ENCODE assay signal across 1 cellular context in genomic region chr1:116292929-116293725, GRCh38.
A peak's percentile ranks its signal among the peaks of the same experiment; 100 is the strongest.
TF ChIP-seq lines count a peak whose summit lies in the region.

No MANE protein-coding gene starts in this region.

TF ChIP-seq in HepG2, 621 proteins besides CTCF, POLR2A, EP300 and RAD21 (continued from another document and continues in another):
- no peak for TF ChIP-seq CENPX (CRISPR knock-in tag; IDR thresholded peaks at IDR 0.05)
- TF ChIP-seq ARID4A (CRISPR knock-in tag; IDR thresholded peaks at IDR 0.05; ENCODE audit: borderline replicate concordance) = peak; percentile 41; the same call in 1 of the 2 replicates
- peak; percentile 88 for TF ChIP-seq HOXD1 (CRISPR knock-in tag; IDR thresholded peaks at IDR 0.05)
- TF ChIP-seq ZFAT (CRISPR knock-in tag; conservative IDR thresholded peaks at IDR 0.05) = no peak
- TF ChIP-seq FOXC1 (CRISPR knock-in tag; IDR thresholded peaks at IDR 0.05; ENCODE audit: borderline replicate concordance) = no peak; the same call in 1 of the 2 replicates
- TF ChIP-seq PAWR (CRISPR knock-in tag; IDR thresholded peaks at IDR 0.05; ENCODE audit: borderline replicate concordance) = no peak
- TF ChIP-seq ZNF510 (CRISPR knock-in tag; IDR thresholded peaks at IDR 0.05; ENCODE audit: low read depth) = no peak
- TF ChIP-seq KAT2B (IDR thresholded peaks at IDR 0.05; ENCODE audit: borderline replicate concordance, low read depth, low read length) = no peak
- TF ChIP-seq HNRNPLL (IDR thresholded peaks at IDR 0.05; ENCODE audit: low read depth, low read length, poor library complexity, severe bottlenecking) = no peak
- TF ChIP-seq PLSCR1 (CRISPR knock-in tag; IDR thresholded peaks at IDR 0.05; ENCODE audit: borderline replicate concordance) = no peak
- no peak for TF ChIP-seq CBX2 (IDR thresholded peaks at IDR 0.05; ENCODE audit: low read depth, low read length)
- 0 out of 2 replicates have a peak, but pooled peaks have one; percentile 49 for TF ChIP-seq CBX2 (CRISPR knock-in tag; IDR thresholded peaks at IDR 0.05; ENCODE audit: low read depth)
- no peak for TF ChIP-seq ZNF605 (CRISPR knock-in tag; IDR thresholded peaks at IDR 0.05)
- TF ChIP-seq ZNF12 (CRISPR knock-in tag; IDR thresholded peaks at IDR 0.05) = peak; percentile 49; the same call in 1 of the 2 replicates
- TF ChIP-seq JARID2 (CRISPR knock-in tag; IDR thresholded peaks at IDR 0.05; ENCODE audit: insufficient replicate concordance) = no peak
- no peak for TF ChIP-seq ZNF577 (CRISPR knock-in tag; IDR thresholded peaks at IDR 0.05; ENCODE audit: borderline replicate concordance, low read depth)
- TF ChIP-seq TGIF2 (CRISPR knock-in tag; IDR thresholded peaks at IDR 0.05) = peak; percentile 65
- TF ChIP-seq HDAC6 (IDR thresholded peaks at IDR 0.05; ENCODE audit: low read depth, low read length) = no peak
- no peak; the same call in 1 of the 2 replicates for TF ChIP-seq CHD4 (IDR thresholded peaks at IDR 0.05; ENCODE audit: borderline replicate concordance, low read length)
- no peak for TF ChIP-seq KDM5A (IDR thresholded peaks at IDR 0.05; ENCODE audit: borderline replicate concordance, low read length)
- TF ChIP-seq RXRA (CRISPR knock-in tag; IDR thresholded peaks at IDR 0.05) = peak; percentile 87; the same call in 1 of the 2 replicates
- TF ChIP-seq POLR2AphosphoS2 (IDR thresholded peaks at IDR 0.05; ENCODE audit: low read depth, low read length) = no peak
- peak; percentile 62; the same call in 1 of the 2 replicates for TF ChIP-seq ZNF816 (CRISPR knock-in tag; IDR thresholded peaks at IDR 0.05; ENCODE audit: borderline replicate concordance)
- peak; percentile 90 for TF ChIP-seq ZKSCAN8 (CRISPR knock-in tag; IDR thresholded peaks at IDR 0.05; ENCODE audit: borderline replicate concordance)
- TF ChIP-seq ZNF788 (CRISPR knock-in tag; IDR thresholded peaks at IDR 0.05; ENCODE audit: borderline replicate concordance) = peak; percentile 89; the same call in 1 of the 2 replicates
- TF ChIP-seq MAFK (conservative IDR thresholded peaks at IDR 0.05 in 1 of 2, IDR thresholded peaks at IDR 0.05 in 1 of 2; ENCODE audit: low read length in 2 of 2) = peak in 1 of 2 experiments; percentile 24; a peak in 1 of 4 replicates
- TF ChIP-seq NFIC (IDR thresholded peaks at IDR 0.05; ENCODE audit: low read length) = peak; percentile 82; the same call in 1 of the 2 replicates
- no peak for TF ChIP-seq ZNF879 (CRISPR knock-in tag; IDR thresholded peaks at IDR 0.05)
- no peak; the same call in 1 of the 2 replicates for TF ChIP-seq ZNF792 (CRISPR knock-in tag; IDR thresholded peaks at IDR 0.05)
- TF ChIP-seq PLRG1 (conservative IDR thresholded peaks at IDR 0.05) = no peak
- TF ChIP-seq ZNF20 (CRISPR knock-in tag; IDR thresholded peaks at IDR 0.05) = no peak
- TF ChIP-seq NR0B2 (CRISPR knock-in tag; IDR thresholded peaks at IDR 0.05) = no peak
- 0 out of 2 replicates have a peak, but pooled peaks have one; percentile 41 for TF ChIP-seq ZNF629 (CRISPR knock-in tag; conservative IDR thresholded peaks at IDR 0.05)
- TF ChIP-seq, protein P1, sequence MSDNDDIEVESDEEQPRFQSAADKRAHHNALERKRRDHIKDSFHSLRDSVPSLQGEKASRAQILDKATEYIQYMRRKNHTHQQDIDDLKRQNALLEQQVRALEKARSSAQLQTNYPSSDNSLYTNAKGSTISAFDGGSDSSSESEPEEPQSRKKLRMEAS (IDR thresholded peaks at IDR 0.05) = 0 out of 2 replicates have a peak, but pooled peaks have one; percentile 39
- TF ChIP-seq REL (CRISPR knock-in tag; conservative IDR thresholded peaks at IDR 0.05) = no peak
- peak; percentile 33; the same call in 1 of the 2 replicates for TF ChIP-seq BHLHE40 (IDR thresholded peaks at IDR 0.05; ENCODE audit: low read length)
- TF ChIP-seq REPIN1 (CRISPR knock-in tag; IDR thresholded peaks at IDR 0.05; ENCODE audit: borderline replicate concordance, low read depth) = peak; percentile 72; the same call in 1 of the 2 replicates
- no peak for TF ChIP-seq SP1 (IDR thresholded peaks at IDR 0.05)
- no peak for TF ChIP-seq SP1 (CRISPR knock-in tag; IDR thresholded peaks at IDR 0.05)
- no peak for TF ChIP-seq ZNF468 (CRISPR knock-in tag; IDR thresholded peaks at IDR 0.05)
- TF ChIP-seq, protein P2, sequence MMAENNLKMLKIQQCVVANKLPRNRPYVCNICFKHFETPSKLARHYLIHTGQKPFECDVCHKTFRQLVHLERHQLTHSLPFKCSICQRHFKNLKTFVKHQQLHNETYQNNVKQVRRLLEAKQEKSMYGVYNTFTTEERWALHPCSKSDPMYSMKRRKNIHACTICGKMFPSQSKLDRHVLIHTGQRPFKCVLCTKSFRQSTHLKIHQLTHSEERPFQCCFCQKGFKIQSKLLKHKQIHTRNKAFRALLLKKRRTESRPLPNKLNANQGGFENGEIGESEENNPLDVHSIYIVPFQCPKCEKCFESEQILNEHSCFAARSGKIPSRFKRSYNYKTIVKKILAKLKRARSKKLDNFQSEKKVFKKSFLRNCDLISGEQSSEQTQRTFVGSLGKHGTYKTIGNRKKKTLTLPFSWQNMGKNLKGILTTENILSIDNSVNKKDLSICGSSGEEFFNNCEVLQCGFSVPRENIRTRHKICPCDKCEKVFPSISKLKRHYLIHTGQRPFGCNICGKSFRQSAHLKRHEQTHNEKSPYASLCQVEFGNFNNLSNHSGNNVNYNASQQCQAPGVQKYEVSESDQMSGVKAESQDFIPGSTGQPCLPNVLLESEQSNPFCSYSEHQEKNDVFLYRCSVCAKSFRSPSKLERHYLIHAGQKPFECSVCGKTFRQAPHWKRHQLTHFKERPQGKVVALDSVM (CRISPR knock-in tag; IDR thresholded peaks at IDR 0.05) = 0 out of 2 replicates have a peak, but pooled peaks have one; percentile 30
- TF ChIP-seq MED8 (CRISPR knock-in tag; IDR thresholded peaks at IDR 0.05; ENCODE audit: insufficient replicate concordance) = no peak
- no peak for TF ChIP-seq TOPORS (CRISPR knock-in tag; IDR thresholded peaks at IDR 0.05)
- no peak for TF ChIP-seq ZNF761 (CRISPR knock-in tag; conservative IDR thresholded peaks at IDR 0.05)
- TF ChIP-seq, protein P3, sequence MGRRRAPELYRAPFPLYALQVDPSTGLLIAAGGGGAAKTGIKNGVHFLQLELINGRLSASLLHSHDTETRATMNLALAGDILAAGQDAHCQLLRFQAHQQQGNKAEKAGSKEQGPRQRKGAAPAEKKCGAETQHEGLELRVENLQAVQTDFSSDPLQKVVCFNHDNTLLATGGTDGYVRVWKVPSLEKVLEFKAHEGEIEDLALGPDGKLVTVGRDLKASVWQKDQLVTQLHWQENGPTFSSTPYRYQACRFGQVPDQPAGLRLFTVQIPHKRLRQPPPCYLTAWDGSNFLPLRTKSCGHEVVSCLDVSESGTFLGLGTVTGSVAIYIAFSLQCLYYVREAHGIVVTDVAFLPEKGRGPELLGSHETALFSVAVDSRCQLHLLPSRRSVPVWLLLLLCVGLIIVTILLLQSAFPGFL (CRISPR knock-in tag; IDR thresholded peaks at IDR 0.05) = no peak
- no peak; the same call in 1 of the 2 replicates for TF ChIP-seq ZNF205 (CRISPR knock-in tag; IDR thresholded peaks at IDR 0.05)
- peak; percentile 99 for TF ChIP-seq PPARG (CRISPR knock-in tag; conservative IDR thresholded peaks at IDR 0.05)
- TF ChIP-seq JUND (CRISPR knock-in tag; IDR thresholded peaks at IDR 0.05) = peak; percentile 78
- TF ChIP-seq ZSCAN29 (CRISPR knock-in tag; conservative IDR thresholded peaks at IDR 0.05) = 0 out of 2 replicates have a peak, but pooled peaks have one; percentile 65
- peak; percentile 56; the same call in 1 of the 2 replicates for TF ChIP-seq HOXA5 (CRISPR knock-in tag; IDR thresholded peaks at IDR 0.05)
- TF ChIP-seq, protein P4, sequence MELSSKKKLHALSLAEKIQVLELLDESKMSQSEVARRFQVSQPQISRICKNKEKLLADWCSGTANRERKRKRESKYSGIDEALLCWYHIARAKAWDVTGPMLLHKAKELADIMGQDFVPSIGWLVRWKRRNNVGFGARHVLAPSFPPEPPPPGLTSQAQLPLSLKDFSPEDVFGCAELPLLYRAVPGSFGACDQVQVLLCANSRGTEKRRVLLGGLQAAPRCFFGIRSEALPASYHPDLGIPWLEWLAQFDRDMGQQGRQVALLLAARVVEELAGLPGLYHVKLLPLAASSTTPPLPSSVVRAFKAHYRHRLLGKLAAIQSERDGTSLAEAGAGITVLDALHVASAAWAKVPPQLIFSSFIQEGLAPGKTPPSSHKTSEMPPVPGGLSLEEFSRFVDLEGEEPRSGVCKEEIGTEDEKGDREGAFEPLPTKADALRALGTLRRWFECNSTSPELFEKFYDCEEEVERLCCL (CRISPR knock-in tag; IDR thresholded peaks at IDR 0.05; ENCODE audit: borderline replicate concordance) = no peak
- TF ChIP-seq, protein P5, sequence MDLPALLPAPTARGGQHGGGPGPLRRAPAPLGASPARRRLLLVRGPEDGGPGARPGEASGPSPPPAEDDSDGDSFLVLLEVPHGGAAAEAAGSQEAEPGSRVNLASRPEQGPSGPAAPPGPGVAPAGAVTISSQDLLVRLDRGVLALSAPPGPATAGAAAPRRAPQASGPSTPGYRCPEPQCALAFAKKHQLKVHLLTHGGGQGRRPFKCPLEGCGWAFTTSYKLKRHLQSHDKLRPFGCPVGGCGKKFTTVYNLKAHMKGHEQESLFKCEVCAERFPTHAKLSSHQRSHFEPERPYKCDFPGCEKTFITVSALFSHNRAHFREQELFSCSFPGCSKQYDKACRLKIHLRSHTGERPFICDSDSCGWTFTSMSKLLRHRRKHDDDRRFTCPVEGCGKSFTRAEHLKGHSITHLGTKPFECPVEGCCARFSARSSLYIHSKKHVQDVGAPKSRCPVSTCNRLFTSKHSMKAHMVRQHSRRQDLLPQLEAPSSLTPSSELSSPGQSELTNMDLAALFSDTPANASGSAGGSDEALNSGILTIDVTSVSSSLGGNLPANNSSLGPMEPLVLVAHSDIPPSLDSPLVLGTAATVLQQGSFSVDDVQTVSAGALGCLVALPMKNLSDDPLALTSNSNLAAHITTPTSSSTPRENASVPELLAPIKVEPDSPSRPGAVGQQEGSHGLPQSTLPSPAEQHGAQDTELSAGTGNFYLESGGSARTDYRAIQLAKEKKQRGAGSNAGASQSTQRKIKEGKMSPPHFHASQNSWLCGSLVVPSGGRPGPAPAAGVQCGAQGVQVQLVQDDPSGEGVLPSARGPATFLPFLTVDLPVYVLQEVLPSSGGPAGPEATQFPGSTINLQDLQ (CRISPR knock-in tag; IDR thresholded peaks at IDR 0.05) = no peak
- TF ChIP-seq, protein P6, sequence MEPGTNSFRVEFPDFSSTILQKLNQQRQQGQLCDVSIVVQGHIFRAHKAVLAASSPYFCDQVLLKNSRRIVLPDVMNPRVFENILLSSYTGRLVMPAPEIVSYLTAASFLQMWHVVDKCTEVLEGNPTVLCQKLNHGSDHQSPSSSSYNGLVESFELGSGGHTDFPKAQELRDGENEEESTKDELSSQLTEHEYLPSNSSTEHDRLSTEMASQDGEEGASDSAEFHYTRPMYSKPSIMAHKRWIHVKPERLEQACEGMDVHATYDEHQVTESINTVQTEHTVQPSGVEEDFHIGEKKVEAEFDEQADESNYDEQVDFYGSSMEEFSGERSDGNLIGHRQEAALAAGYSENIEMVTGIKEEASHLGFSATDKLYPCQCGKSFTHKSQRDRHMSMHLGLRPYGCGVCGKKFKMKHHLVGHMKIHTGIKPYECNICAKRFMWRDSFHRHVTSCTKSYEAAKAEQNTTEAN (CRISPR knock-in tag; conservative IDR thresholded peaks at IDR 0.05) = peak; percentile 93
- TF ChIP-seq ZNF678 (CRISPR knock-in tag; IDR thresholded peaks at IDR 0.05) = no peak
- TF ChIP-seq SRSF1 (optimal IDR thresholded peaks at IDR 0.05; ENCODE audit: low read depth, low read length) = no peak
- peak; percentile 72 for TF ChIP-seq ZBTB7B (CRISPR knock-in tag; IDR thresholded peaks at IDR 0.05)
- TF ChIP-seq NR2F6 (IDR thresholded peaks at IDR 0.05) = peak; percentile 97
- TF ChIP-seq NR2F6 (CRISPR knock-in tag; IDR thresholded peaks at IDR 0.05) = peak; percentile 96
- no peak for TF ChIP-seq SCMH1 (CRISPR knock-in tag; IDR thresholded peaks at IDR 0.05; ENCODE audit: borderline replicate concordance)
- TF ChIP-seq ZSCAN30 (CRISPR knock-in tag; IDR thresholded peaks at IDR 0.05) = no peak
- TF ChIP-seq PHF5A (CRISPR knock-in tag; IDR thresholded peaks at IDR 0.05; ENCODE audit: low read depth, unreplicated experiment) = peak; percentile 84
